In genomic region chr4:32826169-32826568, GRCh38 we compare ENCODE assay signal across 1 cellular context.
TF ChIP-seq lines count a peak whose summit lies in the region.

No MANE protein-coding gene starts in this region.

TF ChIP-seq in K562, 482 proteins besides CTCF, POLR2A, EP300 and RAD21:
- TF ChIP-seq ZFP36 (IDR thresholded peaks at IDR 0.05; ENCODE audit: low read depth, low read length, partially characterized antibody) (peak; percentile 63), CREB5 (CRISPR knock-in tag; IDR thresholded peaks at IDR 0.05) (no peak), GABPA (tag; conservative IDR thresholded peaks at IDR 0.05; ENCODE audit: low read depth) (no peak)
TF ChIP-seq in K562: peak in this region for 1.
